In the genomic region with DNA sequence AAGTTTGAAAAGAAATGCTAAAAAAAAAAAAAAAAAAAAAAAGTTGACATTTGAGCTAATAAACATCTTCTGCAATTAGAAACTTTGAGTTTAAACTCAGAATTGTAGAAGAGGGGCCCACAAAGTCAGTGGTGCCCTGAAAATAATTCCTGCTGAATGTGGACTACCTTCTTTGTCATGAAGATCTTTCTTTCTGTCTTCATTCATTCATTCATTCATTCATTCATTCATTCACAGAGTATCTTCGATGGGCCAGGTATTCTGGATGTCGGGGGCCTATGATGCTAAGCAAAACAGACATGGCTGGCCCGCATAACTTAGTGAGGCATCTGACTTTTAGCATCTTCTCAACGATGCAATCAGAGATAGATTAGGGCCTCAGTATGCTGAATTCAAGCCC, we compare ENCODE assay signal across 24 cellular contexts. TPM values are rescaled to one million over a fixed set of nuclear protein-coding genes. Genes with fewer than 3 reads are reported as not detected.
DNase-seq lines count a peak whose midpoint lies in the region; ATAC-seq, FAIRE-seq and TF ChIP-seq lines count a peak whose summit lies in the region.
"Had no signal": no experiment of that assay in that cellular context is flagged by ENCODE, and none has a peak within 500 bp of the region (broad histone marks: within the 10 kb centered on the region; RNA-seq: fewer than 3 reads in every experiment).

No MANE protein-coding gene starts in this region.

- H3K36me3 ChIP-seq in GM23338 (ENCODE audit: insufficient read depth) (no peaks in the 10 kb centered on the region), K562 (ENCODE audit: control insufficient read depth, insufficient read depth, low read length) (peaks cover 3% of the 10 kb centered on the region; the same call in 2 of the 3 replicates), spleen (peaks cover 0 to 7% (median 0%) of the 10 kb centered on the region in 6 donors)

- no peak for TF ChIP-seq EP300 in K562 (IDR thresholded peaks at IDR 0.05; ENCODE audit: low read length)

- 66% methylated on average over 4 of the region's 4 CpGs for WGBS in K562 (ENCODE audit: insufficient coverage, low coverage, missing lambda C conversion rate)
- 90 to 98% (median 93%) methylated on average over 4 of the region's 4 CpGs for WGBS in spleen, 5 donors

- CTCF ChIA-PET in K562 (lab: Yijun Ruan, JAX; ENCODE audit: low intra/inter-chr PET ratio) = no interaction called here

- H3K4me1 ChIP-seq in GM23338 (ENCODE audit: insufficient read depth) (peaks cover 49% of the 10 kb centered on the region), K562 (replicated peaks in 1 of 2; ENCODE audit: control insufficient read depth in 2 of 2, insufficient read depth in 2 of 2, low read length in 2 of 2) (no peaks in the 10 kb centered on the region), spleen (no peaks in the 10 kb centered on the region)
- H3K4me1 ChIP-seq: Caco-2 had no signal

- peak overlapping the region; percentile 53 for H3K27ac ChIP-seq in GM23338 (ENCODE audit: low read depth)
- no peak overlapping the region for H3K27ac ChIP-seq in K562 (ENCODE audit: extremely low read depth, low read depth, low read length)
- H3K27ac ChIP-seq in dorsolateral prefrontal cortex = peak overlapping the region in 34 of 59 donors; percentile 16 to 83 (median 52)
- no peak overlapping the region for H3K27ac ChIP-seq in spleen
- H3K27ac ChIP-seq: BLaER1 treated with 17β-estradiol and CSF1 and Interleukin-3, amounts not matched to agents 10 nM and 100 nM; C4-2B had no signal

- peak overlapping the region; percentile 41; the same call in 1 of the 2 replicates for H3K27ac Mint-ChIP-seq in GM23338
- H3K27ac Mint-ChIP-seq: B cell; CD4-positive, alpha-beta T cell; CD8-positive, alpha-beta T cell had no signal

- H3K4me3 Mint-ChIP-seq in GM23338 = no peak overlapping the region
- H3K4me3 Mint-ChIP-seq: B cell; CD4-positive, alpha-beta T cell; CD8-positive, alpha-beta T cell had no signal

- H3K4me2 ChIP-seq in GM23338 = no peak overlapping the region
- no peak overlapping the region for H3K4me2 ChIP-seq in K562 (ENCODE audit: insufficient read depth, low read length)
- H3K4me2 ChIP-seq: BLaER1 treated with 17β-estradiol and CSF1 and Interleukin-3, amounts not matched to agents 10 nM and 100 nM had no signal

- DNase-seq in GM23338 (ENCODE audit: low spot score) = no peak
- no peak for DNase-seq in K562 (ENCODE audit: extremely low read depth in 1 of 4, low spot score in 3 of 4)
- no peak for DNase-seq in dorsolateral prefrontal cortex
- DNase-seq in spleen = no peak
- DNase-seq in germinal center (ENCODE audit: low spot score) = no peak
- DNase-seq: 8988T; AML-193; Caco-2; Calu3; CD4-positive, alpha-beta T cell; CD8-positive, alpha-beta T cell; DMS79 treated with DMSO at 0.1 percent for 48 hours; GF-D8 had no signal

- BruUV-seq in K562 (replicated peaks; lab: Mats Ljungman, UMichigan) = no TSS peak

- H4K20me1 ChIP-seq in GM23338 (replicated peaks; ENCODE audit: insufficient read depth) (no peaks in the 10 kb centered on the region), K562 (replicated peaks; ENCODE audit: control insufficient read depth, insufficient read depth, low read length) (no peaks in the 10 kb centered on the region)

- no peak for ATAC-seq in GM23338
- no peak for ATAC-seq in K562
- ATAC-seq in esophagus mucosa = no peak
- no peak for ATAC-seq in SK-N-SH treated with all-trans-retinoic acid at 6 μM for 48 hours
- ATAC-seq: CD8-positive, alpha-beta T cell had no signal

- H3K4me3 ChIP-seq in GM23338 (no peak overlapping the region), K562 (no peak overlapping the region), dorsolateral prefrontal cortex (no peak overlapping the region), spleen (no peak overlapping the region)
- H3K4me3 ChIP-seq: BLaER1 treated with 17β-estradiol and CSF1 and Interleukin-3, amounts not matched to agents 10 nM and 100 nM had no signal

- H2AFZ ChIP-seq in GM23338 (no peak overlapping the region), K562 (ENCODE audit: low read depth, low read length) (no peak overlapping the region)

- peaks cover 39% of the 10 kb centered on the region for H3K36me3 Mint-ChIP-seq in GM23338 (ENCODE audit: low read depth)
- H3K36me3 Mint-ChIP-seq: CD8-positive, alpha-beta T cell had no signal

- no peak overlapping the region for H3K9ac ChIP-seq in K562 (ENCODE audit: insufficient read depth in 1 of 2, low read depth in 2 of 2, low read length in 2 of 2)
- H3K9ac ChIP-seq: BLaER1 treated with 17β-estradiol and CSF1 and Interleukin-3, amounts not matched to agents 10 nM and 100 nM had no signal

- peaks cover 55% of the 10 kb centered on the region for H3K4me1 Mint-ChIP-seq in GM23338
- H3K4me1 Mint-ChIP-seq: B cell had no signal

- intact Hi-C loops in K562 (cut with micrococcal nuclease) = no loop called here
- intact Hi-C loops in dorsolateral prefrontal cortex (cut with DNase I) = no loop called here
- intact Hi-C loops in spleen (cut with DNase I; ENCODE audit: low total_unique reads) = no loop called here

- TF ChIP-seq RAD21 in K562 (CRISPR knock-in tag; conservative IDR thresholded peaks at IDR 0.05 in 1 of 2, IDR thresholded peaks at IDR 0.05 in 1 of 2) = no peak

- H3F3A ChIP-seq in GM23338 (replicated peaks; ENCODE audit: low read depth) = no peaks in the 10 kb centered on the region

- H3K9me3 ChIP-seq in K562 (replicated peaks; ENCODE audit: control insufficient read depth, insufficient read depth, low read depth, low read length) = no peaks in the 10 kb centered on the region
- H3K9me3 ChIP-seq in spleen = no peaks in the 10 kb centered on the region
- H3K9me3 ChIP-seq: Caco-2 had no signal

- peaks cover under 1% of the 10 kb centered on the region; the same call in 1 of the 2 replicates for H3K79me2 ChIP-seq in GM23338 (replicated peaks; ENCODE audit: insufficient read depth)
- H3K79me2 ChIP-seq in K562 (ENCODE audit: control insufficient read depth, insufficient read depth, low read length) = no peaks in the 10 kb centered on the region

- TF ChIP-seq POLR2A in K562 (conservative IDR thresholded peaks at IDR 0.05) (no peak), spleen (IDR thresholded peaks at IDR 0.05) (no peak)

- H3K27me3 Mint-ChIP-seq in GM23338 (ENCODE audit: insufficient read depth, low read depth, poor library complexity) = peaks cover 3% of the 10 kb centered on the region
- H3K27me3 Mint-ChIP-seq: B cell had no signal

- no peak for TF ChIP-seq CTCF in GM23338 (conservative IDR thresholded peaks at IDR 0.05; ENCODE audit: low read depth in 2 of 2)
- TF ChIP-seq CTCF in K562 (IDR thresholded peaks at IDR 0.05 in 2 of 3, conservative IDR thresholded peaks at IDR 0.05 in 1 of 3; ENCODE audit: insufficient read depth in 2 of 3, low read depth in 1 of 3, low read length in 3 of 3) = no peak
- TF ChIP-seq CTCF in dorsolateral prefrontal cortex (IDR thresholded peaks at IDR 0.05 in 54 of 56, conservative IDR thresholded peaks at IDR 0.05 in 2 of 56; ENCODE audit: low read depth in 1 of 56, partially characterized antibody in 56 of 56) = no peak
- TF ChIP-seq CTCF in spleen (IDR thresholded peaks at IDR 0.05 in 8 of 11, conservative IDR thresholded peaks at IDR 0.05 in 3 of 11) = no peak

- in situ Hi-C loops in K562 (cut with MboI) = no loop called here

- POLR2A ChIA-PET in K562 (lab: Yijun Ruan, JAX) = interaction anchor here (0.7 kb wide), 1 partner anchor 27 kb away, joined by 3 read pairs; no protein-coding TSS in a partner anchor

- H3K27me3 ChIP-seq in GM23338 (ENCODE audit: insufficient read depth) = no peaks in the 10 kb centered on the region
- H3K27me3 ChIP-seq in K562 (ENCODE audit: control insufficient read depth in 2 of 2, insufficient read depth in 2 of 2, low read length in 2 of 2) = no peaks in the 10 kb centered on the region
- H3K27me3 ChIP-seq in dorsolateral prefrontal cortex = no peaks in the 10 kb centered on the region
- H3K27me3 ChIP-seq in spleen (replicated peaks in 1 of 7) = no peaks in the 10 kb centered on the region
- H3K27me3 ChIP-seq: BLaER1 treated with 17β-estradiol and CSF1 and Interleukin-3, amounts not matched to agents 10 nM and 100 nM had no signal

- FAIRE-seq in K562 (lab: Jason Lieb, UNC) = no peak
- FAIRE-seq: A204.1, D721Med, G401.6, GM12892, GM18507 had no signal

- no peaks in the 10 kb centered on the region for H3K9me2 ChIP-seq in GM23338 (ENCODE audit: insufficient read depth)

- peaks cover 5% of the 10 kb centered on the region; the same call in 2 of the 3 replicates for H3K9me3 Mint-ChIP-seq in GM23338
- H3K9me3 Mint-ChIP-seq: CD4-positive, alpha-beta T cell; CD8-positive, alpha-beta T cell had no signal

- H3K9me1 ChIP-seq in K562 (ENCODE audit: control insufficient read depth, insufficient read depth, low read length) = no peaks in the 10 kb centered on the region

TF ChIP-seq in GM23338, 12 proteins besides CTCF, POLR2A, EP300 and RAD21 (continues in another document):
- TF ChIP-seq ZNF114 (CRISPR knock-in tag; IDR thresholded peaks at IDR 0.05) = no peak

TF ChIP-seq in K562, 482 proteins besides CTCF, POLR2A, EP300 and RAD21 (continues in another document):
- TF ChIP-seq ZNF24 (IDR thresholded peaks at IDR 0.05) = peak; percentile 92

RNA-seq across cellular contexts. Expression of a gene that starts 24.6 kb away (rescaled TPM):
- 48.4 and 57.1 TPM in 2 replicates for total RNA-seq in GM23338 (2014; rRNA removed; shearing (Covaris generic))
- polyA plus RNA-seq in GM23338 (2016; fragmentation: Nextera tagmentation; extraction: Ambion mirVana) (32.2 and 33.5 TPM in 2 replicates), K562 (2011; rRNA removed) (9.4 and 18.0 TPM in 2 replicates), K562 (2014; fragmentation: Illumina TruSeq; extraction: Trizol) (14.5 and 16.1 TPM in 2 replicates), K562 (2014; fragmentation: Nextera tagmentation; extraction: Ambion mirVana) (10 to 100 TPM in 1 of 2 experiments, 1 to 10 TPM in 1; 9.2 to 12.6 TPM), K562 (2014; rRNA removed) (13.7 and 15.9 TPM in 2 replicates), spleen (1 to 10 TPM; 5.2 to 8.9 (median 6.3) TPM)
- polyA plus RNA-seq in PFSK-1 (2012; ENCODE audit: insufficient read length, low read depth) = 352 TPM
- 33.1 and 48.0 TPM in 2 replicates for total RNA-seq in K562 (2011; cell fraction: chromatin; rRNA removed; ENCODE audit: low replicate concordance)
- total RNA-seq in K562 (2011; cell fraction: nucleolus; rRNA removed) = 14.3 and 15.1 TPM in 2 replicates
- total RNA-seq in K562 (2011; cell fraction: nucleoplasm; rRNA removed) = 24.0 and 42.4 TPM in 2 replicates
- total RNA-seq in K562 (2014; rRNA removed) (18.4 and 18.8 TPM in 2 replicates), K562 (2014; rRNA removed; fragmentation: Illumina TruSeq; extraction: Trizol) (18.2 and 23.6 TPM in 2 replicates), K562 (2015; rRNA removed; fragmentation: Illumina TruSeq; extraction: Trizol) (9.6 and 9.8 TPM in 2 replicates), K562 (2021) (22.2 and 25.9 TPM in 2 replicates), dorsolateral prefrontal cortex (10 to 100 TPM; 21.0 to 97.9 (median 44.5) TPM), spleen (10 to 100 TPM; 19.3 to 65.5 (median 34.6) TPM), esophagus mucosa (4.3 TPM)
- 10.5 and 11.5 TPM in 2 replicates for polyA plus RNA-seq in K562 (2011; cell fraction: cytosol; rRNA removed)
- polyA plus RNA-seq in K562 (2011; cell fraction: nucleus; rRNA removed) = 10.1 and 12.7 TPM in 2 replicates
- 16.9 and 20.9 TPM in 2 replicates for polyA plus RNA-seq in K562 (2012)
- 12.8 and 21.7 TPM in 2 replicates for polyA minus RNA-seq in K562 (2011; rRNA and poly(A)+ RNA removed)
- 13.2 and 16.8 TPM in 2 replicates for polyA minus RNA-seq in K562 (2011; cell fraction: cytosol; rRNA and poly(A)+ RNA removed)
- polyA minus RNA-seq in K562 (2011; cell fraction: nucleus; rRNA and poly(A)+ RNA removed) = 10.9 and 11.0 TPM in 2 replicates
- total RNA-seq: CD4-positive, alpha-beta T cell had no signal

Comparison
In these comparisons a context has a peak if more than half of its experiments do, and no peak if none do; other contexts are left out.
1. H3K27ac ChIP-seq: peak in GM23338 (single experiment) and dorsolateral prefrontal cortex (34 of 59); none in K562 (single experiment) and spleen (0 of 8).